In genomic region chr1:100397681-100398080, GRCh38 we compare ENCODE assay signal across 21 cellular contexts. TPM values are rescaled to one million over a fixed set of nuclear protein-coding genes. Genes with fewer than 3 reads are reported as not detected.
DNase-seq lines count a peak whose midpoint lies in the region; ATAC-seq, FAIRE-seq and TF ChIP-seq lines count a peak whose summit lies in the region.
"Had no signal": no experiment of that assay in that cellular context is flagged by ENCODE, and none has a peak within 500 bp of the region (broad histone marks: within the 10 kb centered on the region; RNA-seq: fewer than 3 reads in every experiment).

No MANE protein-coding gene starts in this region.

- POLR2A ChIA-PET in HepG2 (lab: Yijun Ruan, JAX) = no interaction called here

- TF ChIP-seq CTCF in HepG2 (CRISPR knock-in tag; IDR thresholded peaks at IDR 0.05) = no peak

- H3K9ac ChIP-seq in HepG2 (ENCODE audit: insufficient read depth, low read depth, low read length) = no peak overlapping the region
- H3K9ac ChIP-seq: KMS-11, neural progenitor cell had no signal

- in situ Hi-C loops in HepG2 (cut with HindIII; ENCODE audit: extremely low pct_ligation_motif_present, low pct_unique_long_range_greater_than_20kb) = no loop called here

- no peaks in the 10 kb centered on the region for H3K9me3 Mint-ChIP-seq in activated T-cell treated with anti-CD3 and anti-CD28 coated beads, Interleukin-2, amount 50 U/mL, for 4 hours
- no peaks in the 10 kb centered on the region for H3K9me3 Mint-ChIP-seq in effector memory CD8-positive, alpha-beta T cell
- H3K9me3 Mint-ChIP-seq: CD14-positive monocyte, neural progenitor cell had no signal

- TF ChIP-seq RAD21 in HepG2 (CRISPR knock-in tag; IDR thresholded peaks at IDR 0.05) = no peak

- H3K27me3 ChIP-seq in HepG2 (ENCODE audit: control insufficient read depth in 1 of 2, insufficient read depth in 2 of 2, low read length in 2 of 2) = no peaks in the 10 kb centered on the region
- H3K27me3 ChIP-seq: neural progenitor cell, upper lobe of right lung had no signal

- no peaks in the 10 kb centered on the region for H3K79me2 ChIP-seq in HepG2 (ENCODE audit: insufficient read depth, low read length)

- TF ChIP-seq POLR2A in HepG2 (IDR thresholded peaks at IDR 0.05; ENCODE audit: insufficient read depth in 1 of 2, low read depth in 2 of 2, low read length in 2 of 2) = no peak

- CTCF ChIA-PET in HepG2 (lab: Yijun Ruan, JAX; ENCODE audit: low intra/inter-chr PET ratio, low total read pairs) = no interaction called here

- BruUV-seq in HepG2 (replicated peaks; lab: Mats Ljungman, UMichigan) = no TSS peak

- no peak overlapping the region for H3K4me3 Mint-ChIP-seq in activated T-cell treated with anti-CD3 and anti-CD28 coated beads, Interleukin-2, amount 50 U/mL, for 4 hours
- peak overlapping the region; percentile 84 for H3K4me3 Mint-ChIP-seq in T-helper 17 cell
- peak overlapping the region; percentile 53 to 66 for H3K4me3 Mint-ChIP-seq in effector memory CD8-positive, alpha-beta T cell
- H3K4me3 Mint-ChIP-seq: CD14-positive monocyte, neural progenitor cell had no signal

- peaks cover 85% of the 10 kb centered on the region for H3K4me1 Mint-ChIP-seq in activated T-cell treated with anti-CD3 and anti-CD28 coated beads, Interleukin-2, amount 50 U/mL, for 4 hours (ENCODE audit: low read depth)
- peaks cover 64% of the 10 kb centered on the region for H3K4me1 Mint-ChIP-seq in T-helper 17 cell
- H3K4me1 Mint-ChIP-seq in effector memory CD8-positive, alpha-beta T cell (ENCODE audit: low read depth in 2 of 2) = peaks cover 61 to 75% of the 10 kb centered on the region in 2 donors

- H3K36me3 Mint-ChIP-seq in activated T-cell treated with anti-CD3 and anti-CD28 coated beads, Interleukin-2, amount 50 U/mL, for 4 hours (ENCODE audit: insufficient read depth) = peaks cover 25% of the 10 kb centered on the region
- peaks cover 12% of the 10 kb centered on the region for H3K36me3 Mint-ChIP-seq in T-helper 17 cell (ENCODE audit: low read depth)
- H3K36me3 Mint-ChIP-seq in effector memory CD8-positive, alpha-beta T cell (ENCODE audit: insufficient read depth) = peaks cover 62% of the 10 kb centered on the region

- peaks cover 10% of the 10 kb centered on the region for H3K4me1 ChIP-seq in HepG2 (ENCODE audit: insufficient read depth, low read length)

- no peak overlapping the region for H3K4me3 ChIP-seq in HepG2 (replicated peaks in 1 of 3; ENCODE audit: insufficient read depth in 1 of 3, low read depth in 2 of 3, low read length in 3 of 3)
- H3K4me3 ChIP-seq: HAP-1, neural progenitor cell, upper lobe of right lung had no signal

- H4K20me1 ChIP-seq in HepG2 (ENCODE audit: insufficient read depth, low read length) = no peaks in the 10 kb centered on the region

- no peak overlapping the region for H3K4me2 ChIP-seq in HepG2 (ENCODE audit: low read depth, low read length)
- H3K4me2 ChIP-seq: KMS-11, neural progenitor cell had no signal

- H3K27me3 Mint-ChIP-seq in activated T-cell treated with anti-CD3 and anti-CD28 coated beads, Interleukin-2, amount 50 U/mL, for 4 hours (ENCODE audit: low read depth) = no peaks in the 10 kb centered on the region
- H3K27me3 Mint-ChIP-seq in T-helper 17 cell = no peaks in the 10 kb centered on the region
- no peaks in the 10 kb centered on the region for H3K27me3 Mint-ChIP-seq in effector memory CD8-positive, alpha-beta T cell

- peak overlapping the region; percentile 88 for H3K27ac Mint-ChIP-seq in T-helper 17 cell
- H3K27ac Mint-ChIP-seq in effector memory CD8-positive, alpha-beta T cell = peak overlapping the region; percentile 92
- H3K27ac Mint-ChIP-seq: neural progenitor cell had no signal

- no peak overlapping the region for H2AFZ ChIP-seq in HepG2 (ENCODE audit: low read length)
- H2AFZ ChIP-seq: neural progenitor cell had no signal

- H3K9me3 ChIP-seq in T-helper 17 cell (ENCODE audit: control insufficient read depth, low read length, poor library complexity, severe bottlenecking) (no peaks in the 10 kb centered on the region), HepG2 (ENCODE audit: low read length) (no peaks in the 10 kb centered on the region)
- H3K9me3 ChIP-seq: HAP-1, upper lobe of right lung had no signal

- TF ChIP-seq EP300 in HepG2 (IDR thresholded peaks at IDR 0.05; ENCODE audit: low read depth in 2 of 2, low read length in 2 of 2) = no peak
- no peak for TF ChIP-seq EP300 in HepG2 (CRISPR knock-in tag; IDR thresholded peaks at IDR 0.05; ENCODE audit: borderline replicate concordance)

- H3K27ac ChIP-seq in HepG2 (ENCODE audit: extremely low read length, insufficient read depth, low read length) = no peak overlapping the region
- H3K27ac ChIP-seq: KMS-11, neural progenitor cell, upper lobe of right lung had no signal

- no peak for FAIRE-seq in HepG2 (lab: Jason Lieb, UNC)
- FAIRE-seq: GM19239, kidney had no signal

- H3K36me3 ChIP-seq in HepG2 (replicated peaks in 1 of 2; ENCODE audit: control insufficient read depth in 1 of 2, insufficient read depth in 2 of 2, low read length in 2 of 2) = 0 out of 5 replicates have a peak, but pooled peaks cover 0 to 9% of the 10 kb centered on the region in 2 experiments
- H3K36me3 ChIP-seq: HAP-1, upper lobe of right lung had no signal

- ATAC-seq in activated T-cell treated with anti-CD3 and anti-CD28 coated beads, Interleukin-2, amount 50 U/mL, for 4 hours = peak; percentile 64 to 66
- ATAC-seq in T-helper 17 cell (no peak), HG02642 (IDR thresholded peaks at IDR 0.05; ENCODE audit: poor library complexity, unreplicated experiment) (no peak), GM21360 (IDR thresholded peaks at IDR 0.05; ENCODE audit: unreplicated experiment) (no peak), HepG2 (no peak)
- ATAC-seq in effector memory CD8-positive, alpha-beta T cell (replicated peaks) = peak; percentile 39
- ATAC-seq in stimulated activated naive CD8-positive, alpha-beta T cell treated with anti-CD3 and anti-CD28 coated beads, Interleukin-15, Interleukin-2, amounts not matched to agents 100 U/mL and 50 U/mL, for 24 hours = peak; percentile 74
- ATAC-seq: upper lobe of right lung had no signal

- intact Hi-C loops in HepG2 (cut with micrococcal nuclease; ENCODE audit: unreplicated experiment) = no loop called here

- DNase-seq in activated T-cell treated with anti-CD3 and anti-CD28 coated beads, Interleukin-2, amount 50 U/mL, for 4 hours = no peak
- DNase-seq in activated T-cell treated with anti-CD3 and anti-CD28 coated beads, Interleukin-2, amount 50 U/mL, for 48 hours = no peak
- no peak for DNase-seq in T-helper 17 cell
- no peak for DNase-seq in effector memory CD8-positive, alpha-beta T cell
- no peak for DNase-seq in stimulated activated naive CD8-positive, alpha-beta T cell treated with anti-CD3 and anti-CD28 coated beads, Interleukin-15, Interleukin-2, amounts not matched to agents 100 U/mL and 50 U/mL, for 24 hours
- no peak for DNase-seq in HepG2 (ENCODE audit: low spot score)
- DNase-seq: anterior cingulate cortex; cerebellar nuclear complex; DND-41; kidney; mesendoderm; NCI-H226; stimulated activated naive CD4-positive, alpha-beta T cell; upper lobe of right lung had no signal

TF ChIP-seq in HepG2, 621 proteins besides CTCF, POLR2A, EP300 and RAD21 (continues in another document):
- TF ChIP-seq ZNF101 (CRISPR knock-in tag; IDR thresholded peaks at IDR 0.05; ENCODE audit: borderline replicate concordance, low read depth) (no peak), LRRFIP1 (CRISPR knock-in tag; conservative IDR thresholded peaks at IDR 0.05) (no peak), ZFY (CRISPR knock-in tag; IDR thresholded peaks at IDR 0.05) (no peak)

RNA-seq across cellular contexts. Expression of gene CDC14A, which starts 45.4 kb away (rescaled TPM):
- 10 to 100 TPM in 2 of 3 donors, 1 to 10 TPM in 1; 9.5 to 12.8 (median 12.5) TPM for total RNA-seq in activated T-cell treated with anti-CD3 and anti-CD28 coated beads, Interleukin-2, amount 50 U/mL, for 4 hours
- total RNA-seq in T-helper 17 cell (100 to 1,000 TPM; 186 to 281 TPM), HepG2 (2016; rRNA removed; fragmentation: Illumina TruSeq; extraction: Trizol) (3.3 and 4.9 TPM in 2 replicates)
- total RNA-seq in HepG2 (2016; cell fraction: cytosol; rRNA removed; fragmentation: Illumina TruSeq; extraction: Trizol; ENCODE audit: low read depth) = 1.9 and 2.0 TPM in 2 replicates
- total RNA-seq in HepG2 (2016; cell fraction: insoluble cytoplasmic fraction; rRNA removed; fragmentation: Illumina TruSeq; extraction: Trizol) = 2.9 and 4.9 TPM in 2 replicates
- 1.7 and 2.1 TPM in 2 replicates for total RNA-seq in HepG2 (2016; cell fraction: membrane; rRNA removed; fragmentation: Illumina TruSeq; extraction: Trizol)
- 11.3 and 12.9 TPM in 2 replicates for total RNA-seq in HepG2 (2016; cell fraction: nucleus; rRNA removed; fragmentation: Illumina TruSeq; extraction: Trizol)
- polyA plus RNA-seq in HepG2 (2011; rRNA removed) = 2.4 and 2.8 TPM in 2 replicates
- 1.4 and 1.9 TPM in 2 replicates for polyA plus RNA-seq in HepG2 (2011; cell fraction: cytosol; rRNA removed)
- polyA plus RNA-seq in HepG2 (2011; cell fraction: nucleus; rRNA removed) = 3.7 TPM in 2 replicates
- polyA plus RNA-seq in HepG2 (2012) = 1.8 and 2.5 TPM in 2 replicates
- polyA plus RNA-seq in HepG2 (2016; cell fraction: cytosol; fragmentation: Illumina TruSeq; extraction: Trizol; ENCODE audit: low read depth) = 0.10 and 0.17 TPM in 2 replicates
- 2.7 and 3.1 TPM in 2 replicates for polyA plus RNA-seq in HepG2 (2016; cell fraction: insoluble cytoplasmic fraction; fragmentation: Illumina TruSeq; extraction: Trizol; ENCODE audit: low read depth)
- 0.52 and 0.74 TPM in 2 replicates for polyA plus RNA-seq in HepG2 (2016; cell fraction: membrane; fragmentation: Illumina TruSeq; extraction: Trizol; ENCODE audit: low read depth)
- polyA plus RNA-seq in HepG2 (2016; cell fraction: nucleus; fragmentation: Illumina TruSeq; extraction: Trizol; ENCODE audit: insufficient read depth, low read depth) = 4.3 and 5.8 TPM in 2 replicates
- 1.9 and 2.2 TPM in 2 replicates for polyA minus RNA-seq in HepG2 (2011; rRNA and poly(A)+ RNA removed; ENCODE audit: low replicate concordance)
- polyA minus RNA-seq in HepG2 (2011; cell fraction: cytosol; rRNA and poly(A)+ RNA removed) = 3.2 and 4.2 TPM in 2 replicates
- polyA minus RNA-seq in HepG2 (2011; cell fraction: nucleus; rRNA and poly(A)+ RNA removed) = 27.4 and 27.6 TPM in 2 replicates

Comparison
In these comparisons a context has a peak if more than half of its experiments do, and no peak if none do; other contexts are left out.
1. ATAC-seq: peak in activated T-cell treated with anti-CD3 and anti-CD28 coated beads, Interleukin-2, amount 50 U/mL, for 4 hours (2 of 2), effector memory CD8-positive, alpha-beta T cell (single experiment) and stimulated activated naive CD8-positive, alpha-beta T cell treated with anti-CD3 and anti-CD28 coated beads, Interleukin-15, Interleukin-2, amounts not matched to agents 100 U/mL and 50 U/mL, for 24 hours (single experiment); none in T-helper 17 cell (single experiment), HG02642 (single experiment), GM21360 (single experiment) and HepG2 (single experiment).
2. RNA of gene CDC14A, which starts 45.4 kb away (total RNA-seq): 186 to 281 TPM in T-helper 17 cell; 9.5 to 12.8 TPM in activated T-cell treated with anti-CD3 and anti-CD28 coated beads, Interleukin-2, amount 50 U/mL, for 4 hours and 1.7 to 12.9 TPM in HepG2; every median in the first group is over 10 times any median in the second.